In genomic region chr17:28549274-28550132, GRCh38 we compare ENCODE assay signal across 1 cellular context.
A peak's percentile ranks its signal among the peaks of the same experiment; 100 is the strongest.
TF ChIP-seq lines count a peak whose summit lies in the region.

No MANE protein-coding gene starts in this region.

TF ChIP-seq in GM12878, 131 proteins besides CTCF, POLR2A, EP300 and RAD21 (continued from another document):
- TF ChIP-seq HCFC1 (IDR thresholded peaks at IDR 0.05; ENCODE audit: low read length) (no peak), JUND (IDR thresholded peaks at IDR 0.05; ENCODE audit: low read depth, low read length) (no peak), CHD2 (IDR thresholded peaks at IDR 0.05; ENCODE audit: borderline replicate concordance, low read depth, low read length) (no peak), MYC (IDR thresholded peaks at IDR 0.05; ENCODE audit: insufficient read depth, insufficient read length, insufficient replicate concordance, low read length, severe bottlenecking) (no peak), REST (IDR thresholded peaks at IDR 0.05; ENCODE audit: low read depth, low read length) (no peak), POLR2AphosphoS5 (IDR thresholded peaks at IDR 0.05; ENCODE audit: low read length) (peak; percentile 40; the same call in 1 of the 2 replicates), ESRRA (IDR thresholded peaks at IDR 0.05; ENCODE audit: low read length) (no peak), SIN3A (IDR thresholded peaks at IDR 0.05; ENCODE audit: low read depth, low read length) (0 out of 2 replicates have a peak, but pooled peaks have one; percentile 11), ZSCAN29 (IDR thresholded peaks at IDR 0.05) (no peak), FOS (IDR thresholded peaks at IDR 0.05; ENCODE audit: borderline replicate concordance, extremely low read depth, insufficient read length) (no peak), MXI1 (IDR thresholded peaks at IDR 0.05; ENCODE audit: low read depth, low read length) (no peak; the same call in 1 of the 2 replicates), BACH1 (IDR thresholded peaks at IDR 0.05; ENCODE audit: borderline replicate concordance) (no peak), ZNF217 (IDR thresholded peaks at IDR 0.05) (peak; percentile 71; the same call in 1 of the 2 replicates), NFXL1 (IDR thresholded peaks at IDR 0.05; ENCODE audit: borderline replicate concordance) (no peak), NKRF (conservative IDR thresholded peaks at IDR 0.05) (no peak; the same call in 1 of the 2 replicates), IKZF1 (conservative IDR thresholded peaks at IDR 0.05) (peak; percentile 81; the same call in 1 of the 2 replicates), HSF1 (IDR thresholded peaks at IDR 0.05; ENCODE audit: low read depth, low read length) (no peak), YY1 (IDR thresholded peaks at IDR 0.05; ENCODE audit: low read depth, low read length) (no peak), BHLHE40 (IDR thresholded peaks at IDR 0.05; ENCODE audit: borderline replicate concordance in 1 of 2, low read depth in 2 of 2, low read length in 1 of 2) (peak; percentile 57 to 71; a peak in 2 of 4 replicates), NR2C2 (IDR thresholded peaks at IDR 0.05; ENCODE audit: borderline replicate concordance, control insufficient read depth, insufficient read length, low read depth) (no peak), SIX5 (IDR thresholded peaks at IDR 0.05; ENCODE audit: low read depth, low read length, severe bottlenecking) (no peak), MEF2B (IDR thresholded peaks at IDR 0.05; ENCODE audit: partially characterized antibody, poor library complexity, severe bottlenecking) (peak; percentile 93), JUNB (IDR thresholded peaks at IDR 0.05) (no peak), CEBPB (IDR thresholded peaks at IDR 0.05; ENCODE audit: borderline replicate concordance in 1 of 2, low read depth in 2 of 2, low read length in 2 of 2) (no peak), ETV6 (conservative IDR thresholded peaks at IDR 0.05 in 1 of 2, IDR thresholded peaks at IDR 0.05 in 1 of 2; ENCODE audit: borderline replicate concordance in 1 of 2, low read depth in 1 of 2) (0 out of 4 replicates have a peak, but pooled peaks of 1 of the 2 experiments have one; percentile 57)
- TF ChIP-seq, protein P1, sequence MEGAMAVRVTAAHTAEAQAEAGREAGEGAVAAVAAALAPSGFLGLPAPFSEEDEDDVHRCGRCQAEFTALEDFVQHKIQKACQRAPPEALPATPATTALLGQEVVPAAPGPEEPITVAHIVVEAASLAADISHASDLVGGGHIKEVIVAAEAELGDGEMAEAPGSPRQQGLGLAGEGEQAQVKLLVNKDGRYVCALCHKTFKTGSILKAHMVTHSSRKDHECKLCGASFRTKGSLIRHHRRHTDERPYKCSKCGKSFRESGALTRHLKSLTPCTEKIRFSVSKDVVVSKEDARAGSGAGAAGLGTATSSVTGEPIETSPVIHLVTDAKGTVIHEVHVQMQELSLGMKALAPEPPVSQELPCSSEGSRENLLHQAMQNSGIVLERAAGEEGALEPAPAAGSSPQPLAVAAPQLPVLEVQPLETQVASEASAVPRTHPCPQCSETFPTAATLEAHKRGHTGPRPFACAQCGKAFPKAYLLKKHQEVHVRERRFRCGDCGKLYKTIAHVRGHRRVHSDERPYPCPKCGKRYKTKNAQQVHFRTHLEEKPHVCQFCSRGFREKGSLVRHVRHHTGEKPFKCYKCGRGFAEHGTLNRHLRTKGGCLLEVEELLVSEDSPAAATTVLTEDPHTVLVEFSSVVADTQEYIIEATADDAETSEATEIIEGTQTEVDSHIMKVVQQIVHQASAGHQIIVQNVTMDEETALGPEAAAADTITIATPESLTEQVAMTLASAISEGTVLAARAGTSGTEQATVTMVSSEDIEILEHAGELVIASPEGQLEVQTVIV (IDR thresholded peaks at IDR 0.05; ENCODE audit: borderline replicate concordance, partially characterized antibody): no peak
- TF ChIP-seq, protein P2, sequence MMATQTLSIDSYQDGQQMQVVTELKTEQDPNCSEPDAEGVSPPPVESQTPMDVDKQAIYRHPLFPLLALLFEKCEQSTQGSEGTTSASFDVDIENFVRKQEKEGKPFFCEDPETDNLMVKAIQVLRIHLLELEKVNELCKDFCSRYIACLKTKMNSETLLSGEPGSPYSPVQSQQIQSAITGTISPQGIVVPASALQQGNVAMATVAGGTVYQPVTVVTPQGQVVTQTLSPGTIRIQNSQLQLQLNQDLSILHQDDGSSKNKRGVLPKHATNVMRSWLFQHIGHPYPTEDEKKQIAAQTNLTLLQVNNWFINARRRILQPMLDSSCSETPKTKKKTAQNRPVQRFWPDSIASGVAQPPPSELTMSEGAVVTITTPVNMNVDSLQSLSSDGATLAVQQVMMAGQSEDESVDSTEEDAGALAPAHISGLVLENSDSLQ (IDR thresholded peaks at IDR 0.05): peak; percentile 44; the same call in 1 of the 2 replicates
- TF ChIP-seq, protein P3, sequence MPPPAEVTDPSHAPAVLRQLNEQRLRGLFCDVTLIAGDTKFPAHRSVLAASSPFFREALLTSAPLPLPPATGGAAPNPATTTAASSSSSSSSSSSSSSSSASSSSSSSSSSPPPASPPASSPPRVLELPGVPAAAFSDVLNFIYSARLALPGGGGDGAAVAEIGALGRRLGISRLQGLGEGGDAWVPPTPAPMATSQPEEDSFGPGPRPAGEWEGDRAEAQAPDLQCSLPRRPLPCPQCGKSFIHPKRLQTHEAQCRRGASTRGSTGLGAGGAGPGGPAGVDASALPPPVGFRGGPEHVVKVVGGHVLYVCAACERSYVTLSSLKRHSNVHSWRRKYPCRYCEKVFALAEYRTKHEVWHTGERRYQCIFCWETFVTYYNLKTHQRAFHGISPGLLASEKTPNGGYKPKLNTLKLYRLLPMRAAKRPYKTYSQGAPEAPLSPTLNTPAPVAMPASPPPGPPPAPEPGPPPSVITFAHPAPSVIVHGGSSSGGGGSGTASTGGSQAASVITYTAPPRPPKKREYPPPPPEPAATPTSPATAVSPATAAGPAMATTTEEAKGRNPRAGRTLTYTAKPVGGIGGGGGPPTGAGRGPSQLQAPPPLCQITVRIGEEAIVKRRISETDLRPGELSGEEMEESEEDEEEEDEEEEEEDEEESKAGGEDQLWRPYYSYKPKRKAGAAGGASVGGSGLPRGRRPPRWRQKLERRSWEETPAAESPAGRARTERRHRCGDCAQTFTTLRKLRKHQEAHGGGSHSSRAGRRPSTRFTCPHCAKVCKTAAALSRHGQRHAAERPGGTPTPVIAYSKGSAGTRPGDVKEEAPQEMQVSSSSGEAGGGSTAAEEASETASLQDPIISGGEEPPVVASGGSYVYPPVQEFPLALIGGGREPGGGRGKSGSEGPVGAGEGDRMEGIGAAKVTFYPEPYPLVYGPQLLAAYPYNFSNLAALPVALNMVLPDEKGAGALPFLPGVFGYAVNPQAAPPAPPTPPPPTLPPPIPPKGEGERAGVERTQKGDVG (CRISPR knock-in tag; IDR thresholded peaks at IDR 0.05): no peak
